In the genomic region with DNA sequence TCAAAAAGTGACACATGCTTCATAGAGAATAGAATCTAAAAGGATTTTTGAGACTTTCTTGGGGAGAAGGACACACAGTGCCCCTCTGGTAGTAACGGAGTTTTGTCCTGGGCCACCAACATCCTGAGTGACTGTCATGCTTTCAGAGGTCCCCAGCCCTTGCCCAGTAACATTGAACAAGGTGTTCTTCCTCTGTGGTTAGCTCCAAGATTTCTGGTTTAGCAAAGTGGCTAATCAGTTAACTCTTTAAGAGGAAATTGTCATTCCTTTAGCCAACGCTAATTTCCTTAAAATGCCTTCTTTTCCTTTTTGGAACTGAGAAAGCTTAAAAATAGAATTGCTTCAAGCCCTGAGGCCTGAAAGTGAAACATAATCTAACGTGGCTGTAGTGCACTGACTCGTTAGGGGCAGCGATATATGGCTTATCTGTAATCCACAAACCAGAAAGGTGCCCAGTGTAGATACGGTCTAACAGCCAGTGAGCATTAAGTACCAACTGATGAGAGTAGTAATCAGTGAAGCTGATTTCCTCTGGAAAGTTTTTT, we compare ENCODE assay signal across 9 cellular contexts. TPM values are rescaled to one million over a fixed set of nuclear protein-coding genes. Genes with fewer than 3 reads are reported as not detected.
A peak's percentile ranks its signal among the peaks of the same experiment; 100 is the strongest.
DNase-seq lines count a peak whose midpoint lies in the region; ATAC-seq and TF ChIP-seq lines count a peak whose summit lies in the region.
"Had no signal": no experiment of that assay in that cellular context is flagged by ENCODE, and none has a peak within 500 bp of the region (broad histone marks: within the 10 kb centered on the region; RNA-seq: fewer than 3 reads in every experiment).

No MANE protein-coding gene starts in this region.

- DNase-seq in GDM1 (lab: John Stamatoyannopoulos, UW) (peak; percentile 66), dedifferentiated amniotic fluid mesenchymal stem cell (ENCODE audit: extremely low spot score) (peak; percentile 18), GF-D8 (lab: John Stamatoyannopoulos, UW) (no peak), omental fat pad (ENCODE audit: low spot score) (no peak), colonic mucosa (no peak), NCI-H1105 treated with DMSO at 0.1 percent for 48 hours (lab: John Stamatoyannopoulos, UW) (no peak)
- DNase-seq: activated CD4-positive, alpha-beta T cell treated with anti-CD3 and anti-CD28 coated beads for 4 hours had no signal

- intact Hi-C loops in colonic mucosa (cut with DNase I), result loop anchor here (5.0 kb wide), 1 partner anchor 118 kb away; no protein-coding TSS in a partner anchor

- no peaks in the 10 kb centered on the region for H3K4me1 ChIP-seq in colonic mucosa

- TF ChIP-seq CTCF in omental fat pad (IDR thresholded peaks at IDR 0.05) (no peak), colonic mucosa (IDR thresholded peaks at IDR 0.05) (no peak)

- peak; percentile 89 for ATAC-seq in GM19467 (IDR thresholded peaks at IDR 0.05; ENCODE audit: unreplicated experiment)
- peak; percentile 95 for ATAC-seq in HG03457 (IDR thresholded peaks at IDR 0.05; ENCODE audit: unreplicated experiment)
- ATAC-seq in omental fat pad (ENCODE audit: low FRiP score), result no peak

- H3K4me3 ChIP-seq in colonic mucosa, result no peak overlapping the region

- no peaks in the 10 kb centered on the region for H3K9me3 ChIP-seq in colonic mucosa

- no peak overlapping the region for H3K9ac ChIP-seq in colonic mucosa (ENCODE audit: low read depth in 2 of 2, low read length in 2 of 2)

- H3K36me3 ChIP-seq in colonic mucosa, result no peaks in the 10 kb centered on the region

- no peak overlapping the region for H3K27ac ChIP-seq in colonic mucosa

- H3K27me3 ChIP-seq in colonic mucosa, result no peaks in the 10 kb centered on the region

RNA-seq across cellular contexts. Expression of a gene that starts 7.8 kb away (rescaled TPM):
- total RNA-seq in omental fat pad, result 10 to 100 TPM in 1 of 4 donors, 1 to 10 TPM in 3; 5.8 to 10.7 (median 9.1) TPM
- 10 to 100 TPM in 1 of 2 donors, 1 to 10 TPM in 1; 10.0 to 11.2 TPM for total RNA-seq in colonic mucosa

Comparison
In these comparisons a context has a peak if more than half of its experiments do, and no peak if none do; other contexts are left out.
1. DNase-seq: peak in GDM1 (single experiment) and dedifferentiated amniotic fluid mesenchymal stem cell (single experiment); none in GF-D8 (single experiment), omental fat pad (single experiment), colonic mucosa (single experiment) and NCI-H1105 treated with DMSO at 0.1 percent for 48 hours (single experiment).